In genomic region chr6:45420083-45420908, GRCh38 we compare ENCODE assay signal across 8 cellular contexts. TPM values are rescaled to one million over a fixed set of nuclear protein-coding genes. Genes with fewer than 3 reads are reported as not detected.
DNase-seq lines count a peak whose midpoint lies in the region; ATAC-seq, FAIRE-seq and TF ChIP-seq lines count a peak whose summit lies in the region.

No MANE protein-coding gene starts in this region.

- no TSS peak for BruUV-seq in HepG2 (replicated peaks; lab: Mats Ljungman, UMichigan)

- H3K27me3 ChIP-seq in RWPE2 (ENCODE audit: insufficient read depth, poor library complexity, severe bottlenecking) (no peaks in the 10 kb centered on the region), HepG2 (ENCODE audit: control insufficient read depth in 1 of 2, insufficient read depth in 2 of 2, low read length in 2 of 2) (peaks cover 20 to 64% of the 10 kb centered on the region in 2 experiments)

- DNase-seq in GM10248 (ENCODE audit: extremely low spot score) (peak; percentile 10), RWPE2 (ENCODE audit: low spot score) (no peak), astrocyte of the spinal cord (ENCODE audit: low read depth, low spot score) (peak; percentile 84), HepG2 (ENCODE audit: low spot score) (no peak), urothelium cell line (ENCODE audit: low spot score) (no peak), NCI-H1048 (lab: John Stamatoyannopoulos, UW) (no peak)
- peak; percentile 41 for DNase-seq in stimulated activated CD8-positive, alpha-beta memory T cell treated with anti-CD3 and anti-CD28 coated beads, Interleukin-4, amount 100 ng/mL, for 24 hours (ENCODE audit: low read depth)

- peaks cover 11% of the 10 kb centered on the region for H3K4me1 ChIP-seq in RWPE2 (ENCODE audit: insufficient read depth, poor library complexity, severe bottlenecking)
- peaks cover 24% of the 10 kb centered on the region for H3K4me1 ChIP-seq in HepG2 (ENCODE audit: insufficient read depth, low read length)

- peak overlapping the region; percentile 63 for H3K27ac ChIP-seq in RWPE2 (ENCODE audit: poor library complexity, severe bottlenecking)
- H3K27ac ChIP-seq in HepG2 (ENCODE audit: extremely low read length, insufficient read depth, low read length) = no peak overlapping the region

- no peak for TF ChIP-seq POLR2A in HepG2 (IDR thresholded peaks at IDR 0.05; ENCODE audit: insufficient read depth in 1 of 2, low read depth in 2 of 2, low read length in 2 of 2)

- H4K20me1 ChIP-seq in HepG2 (ENCODE audit: insufficient read depth, low read length) = no peaks in the 10 kb centered on the region

- intact Hi-C loops in HepG2 (cut with micrococcal nuclease; ENCODE audit: unreplicated experiment) = loop anchor here (5.0 kb wide), 1 partner anchor 292 kb away; no protein-coding TSS in a partner anchor

- H3K9ac ChIP-seq in HepG2 (ENCODE audit: insufficient read depth, low read depth, low read length) = no peak overlapping the region

- no peak overlapping the region for H2AFZ ChIP-seq in HepG2 (ENCODE audit: low read length)

- CTCF ChIA-PET in GM10248 (lab: Yijun Ruan, JAX) = interaction anchor here (0.8 to 4.6 kb wide), 6 partner anchors 25 to 790 kb away, joined by 3 to 26 read pairs (median 3); no protein-coding TSS in a partner anchor
- CTCF ChIA-PET in HepG2 (lab: Yijun Ruan, JAX; ENCODE audit: low intra/inter-chr PET ratio, low total read pairs) = no interaction called here

- FAIRE-seq in HepG2 (lab: Jason Lieb, UNC) (no peak), urothelium cell line (lab: Jason Lieb, UNC) (no peak)

- H3K9me3 ChIP-seq in RWPE2 (ENCODE audit: severe bottlenecking) (no peaks in the 10 kb centered on the region), HepG2 (ENCODE audit: low read length) (no peaks in the 10 kb centered on the region)

- WGBS in HepG2 (ENCODE audit: low lambda C conversion rate) = 35% methylated on average over 40 of the region's 40 CpGs

- TF ChIP-seq EP300 in HepG2 (IDR thresholded peaks at IDR 0.05; ENCODE audit: low read depth in 2 of 2, low read length in 2 of 2) (no peak), HepG2 (CRISPR knock-in tag; IDR thresholded peaks at IDR 0.05; ENCODE audit: borderline replicate concordance) (no peak)

- no peak for TF ChIP-seq RAD21 in HepG2 (CRISPR knock-in tag; IDR thresholded peaks at IDR 0.05)

- H3K4me3 ChIP-seq in RWPE2 (ENCODE audit: severe bottlenecking) (peak overlapping the region; percentile 57), astrocyte of the spinal cord (ENCODE audit: low read depth, low read length) (peak overlapping the region; percentile 79), HepG2 (replicated peaks in 1 of 3; ENCODE audit: insufficient read depth in 1 of 3, low read depth in 2 of 3, low read length in 3 of 3) (peak overlapping the region in 1 of 3 experiments; percentile 42; a peak in 1 of 6 replicates)

- H3K36me3 ChIP-seq in RWPE2 (ENCODE audit: low read depth) (no peaks in the 10 kb centered on the region), HepG2 (replicated peaks in 1 of 2; ENCODE audit: control insufficient read depth in 1 of 2, insufficient read depth in 2 of 2, low read length in 2 of 2) (no peaks in the 10 kb centered on the region)

- H3K79me2 ChIP-seq in HepG2 (ENCODE audit: insufficient read depth, low read length) = no peaks in the 10 kb centered on the region

- in situ Hi-C loops in astrocyte of the spinal cord (cut with HindIII; ENCODE audit: low sequenced_read_pairs) (no loop called here), HepG2 (cut with HindIII; ENCODE audit: extremely low pct_ligation_motif_present, low pct_unique_long_range_greater_than_20kb) (loop anchor here (5.0 kb wide), 1 partner anchor 763 kb away; no protein-coding TSS in a partner anchor)

- ATAC-seq in RWPE2 (ENCODE audit: low read depth) (no peak), HepG2 (no peak), HG02678 (IDR thresholded peaks at IDR 0.05; ENCODE audit: unreplicated experiment) (no peak)

- POLR2A ChIA-PET in GM10248 (lab: Yijun Ruan, JAX) = no interaction called here
- POLR2A ChIA-PET in HepG2 (lab: Yijun Ruan, JAX) = no interaction called here

- H3K4me2 ChIP-seq in HepG2 (ENCODE audit: low read depth, low read length) = 0 out of 2 replicates have a peak overlapping the region, but pooled peaks have one; percentile 40

- TF ChIP-seq CTCF in GM10248 (IDR thresholded peaks at IDR 0.05; ENCODE audit: control extremely low read depth, extremely low read depth, low read depth, missing control alignments) (no peak), RWPE2 (IDR thresholded peaks at IDR 0.05; ENCODE audit: poor library complexity, severe bottlenecking) (no peak), astrocyte of the spinal cord (IDR thresholded peaks at IDR 0.05; ENCODE audit: low read depth, low read length) (no peak), HepG2 (CRISPR knock-in tag; IDR thresholded peaks at IDR 0.05) (no peak)

TF ChIP-seq in HepG2, 621 proteins besides CTCF, POLR2A, EP300 and RAD21 (continues in another document):
- no peak for TF ChIP-seq RORA (CRISPR knock-in tag; IDR thresholded peaks at IDR 0.05)
- no peak for TF ChIP-seq NR2C2 (CRISPR knock-in tag; IDR thresholded peaks at IDR 0.05; ENCODE audit: borderline replicate concordance)

RNA-seq across cellular contexts. Expression of gene SUPT3H, which starts 42.6 kb away (rescaled TPM):
- total RNA-seq in HepG2 (2016; rRNA removed; fragmentation: Illumina TruSeq; extraction: Trizol) = 11.9 and 13.1 TPM in 2 replicates
- 13.7 and 14.0 TPM in 2 replicates for total RNA-seq in HepG2 (2016; cell fraction: cytosol; rRNA removed; fragmentation: Illumina TruSeq; extraction: Trizol; ENCODE audit: low read depth)
- total RNA-seq in HepG2 (2016; cell fraction: insoluble cytoplasmic fraction; rRNA removed; fragmentation: Illumina TruSeq; extraction: Trizol) = 9.7 and 13.4 TPM in 2 replicates
- 9.5 and 10.6 TPM in 2 replicates for total RNA-seq in HepG2 (2016; cell fraction: membrane; rRNA removed; fragmentation: Illumina TruSeq; extraction: Trizol)
- total RNA-seq in HepG2 (2016; cell fraction: nucleus; rRNA removed; fragmentation: Illumina TruSeq; extraction: Trizol) = 16.3 and 16.6 TPM in 2 replicates
- 32.4 and 36.1 TPM in 2 replicates for polyA plus RNA-seq in HepG2 (2011; rRNA removed)
- 23.8 and 35.4 TPM in 2 replicates for polyA plus RNA-seq in HepG2 (2011; cell fraction: cytosol; rRNA removed)
- 19.8 and 25.2 TPM in 2 replicates for polyA plus RNA-seq in HepG2 (2011; cell fraction: nucleus; rRNA removed)
- 33.3 and 35.5 TPM in 2 replicates for polyA plus RNA-seq in HepG2 (2012)
- 8.6 and 9.9 TPM in 2 replicates for polyA plus RNA-seq in HepG2 (2016; cell fraction: cytosol; fragmentation: Illumina TruSeq; extraction: Trizol; ENCODE audit: low read depth)
- polyA plus RNA-seq in HepG2 (2016; cell fraction: insoluble cytoplasmic fraction; fragmentation: Illumina TruSeq; extraction: Trizol; ENCODE audit: low read depth) = 18.9 and 20.9 TPM in 2 replicates
- 10.4 and 10.7 TPM in 2 replicates for polyA plus RNA-seq in HepG2 (2016; cell fraction: membrane; fragmentation: Illumina TruSeq; extraction: Trizol; ENCODE audit: low read depth)
- polyA plus RNA-seq in HepG2 (2016; cell fraction: nucleus; fragmentation: Illumina TruSeq; extraction: Trizol; ENCODE audit: insufficient read depth, low read depth) = 12.4 and 14.2 TPM in 2 replicates
- 7.3 and 48.1 TPM in 2 replicates for polyA minus RNA-seq in HepG2 (2011; rRNA and poly(A)+ RNA removed; ENCODE audit: low replicate concordance)
- 13.7 and 15.4 TPM in 2 replicates for polyA minus RNA-seq in HepG2 (2011; cell fraction: cytosol; rRNA and poly(A)+ RNA removed)
- polyA minus RNA-seq in HepG2 (2011; cell fraction: nucleus; rRNA and poly(A)+ RNA removed) = 55.6 and 61.8 TPM in 2 replicates

Comparison
In these comparisons a context has a peak if more than half of its experiments do, and no peak if none do; other contexts are left out.
1. DNase-seq: peak in GM10248 (single experiment), astrocyte of the spinal cord (single experiment) and stimulated activated CD8-positive, alpha-beta memory T cell treated with anti-CD3 and anti-CD28 coated beads, Interleukin-4, amount 100 ng/mL, for 24 hours (single experiment); none in RWPE2 (single experiment), HepG2 (single experiment), urothelium cell line (single experiment) and NCI-H1048 (single experiment).